Comparison of ENCODE assay signal across 14 cellular contexts in the genomic region with DNA sequence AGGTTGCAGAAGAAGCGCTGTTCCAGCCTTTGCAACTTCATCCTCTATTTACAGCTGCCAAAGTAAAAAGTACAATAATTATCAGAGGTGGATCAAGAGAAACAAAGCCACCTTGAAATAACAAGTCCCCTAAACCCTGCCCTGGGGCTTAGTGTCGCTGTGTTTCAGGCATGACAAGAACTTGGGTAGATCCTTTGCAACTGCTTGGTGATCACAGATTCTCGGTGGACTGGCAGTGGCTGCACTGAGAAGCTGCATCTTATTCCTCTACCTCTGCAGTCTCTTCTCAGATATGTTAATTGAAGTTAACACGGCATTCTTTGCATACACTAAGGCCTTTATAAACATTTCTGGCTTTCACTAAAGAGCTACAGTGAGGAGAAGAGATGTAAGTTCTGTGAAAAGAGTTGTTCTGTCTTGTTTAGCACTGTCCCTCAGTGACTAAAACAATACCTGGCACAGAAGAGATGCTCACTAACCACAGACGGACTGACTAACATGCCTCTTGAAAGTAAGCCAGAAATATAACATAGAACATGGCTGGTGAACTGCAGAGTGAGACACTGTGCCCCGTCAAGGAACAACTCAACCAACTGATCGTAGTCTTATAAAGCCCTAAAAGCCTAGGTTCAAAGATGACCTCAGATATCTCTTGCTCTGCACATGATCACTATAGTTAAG.
A peak's percentile ranks its signal among the peaks of the same experiment; 100 is the strongest.
DNase-seq lines count a peak whose midpoint lies in the region; ATAC-seq, FAIRE-seq and TF ChIP-seq lines count a peak whose summit lies in the region.
"Had no signal": no experiment of that assay in that cellular context is flagged by ENCODE, and none has a peak within 500 bp of the region (broad histone marks: within the 10 kb centered on the region; RNA-seq: fewer than 3 reads in every experiment).

No MANE protein-coding gene starts in this region.

- no peak for FAIRE-seq in astrocyte (lab: Jason Lieb, UNC)
- FAIRE-seq: A549 had no signal

- H2AFZ ChIP-seq in astrocyte (ENCODE audit: low read depth, low read length): no peak overlapping the region

- no peak for ATAC-seq in GM21529 (IDR thresholded peaks at IDR 0.05; ENCODE audit: unreplicated experiment)

- no peaks in the 10 kb centered on the region for H3K79me2 ChIP-seq in astrocyte (ENCODE audit: insufficient read depth, low read length)

- no peak overlapping the region for H3K4me3 ChIP-seq in astrocyte (ENCODE audit: insufficient read depth, low read depth, low read length)
- H3K4me3 ChIP-seq: A549 had no signal

- no peak for TF ChIP-seq CTCF in HFFc6 (IDR thresholded peaks at IDR 0.05)
- no peak for TF ChIP-seq CTCF in astrocyte (IDR thresholded peaks at IDR 0.05; ENCODE audit: insufficient read depth, low read depth, low read length)
- no peak for TF ChIP-seq CTCF in mesothelial cell of epicardium (IDR thresholded peaks at IDR 0.05; ENCODE audit: unreplicated experiment)

- H3K27ac ChIP-seq in astrocyte (ENCODE audit: low read depth, low read length): no peak overlapping the region
- H3K27ac ChIP-seq: A549, VCaP had no signal

- peaks cover 12% of the 10 kb centered on the region for H4K20me1 ChIP-seq in astrocyte (ENCODE audit: insufficient read depth, low read length)

- H3K27me3 Mint-ChIP-seq in HFFc6 (ENCODE audit: insufficient read depth) (no peaks in the 10 kb centered on the region), astrocyte (ENCODE audit: low read depth, unreplicated experiment) (no peaks in the 10 kb centered on the region), mesothelial cell of epicardium (ENCODE audit: low read depth) (no peaks in the 10 kb centered on the region)
- H3K27me3 Mint-ChIP-seq: activated naive CD4-positive, alpha-beta T cell treated with anti-CD3 and anti-CD28 coated beads, Interleukin-2, amount 50 U/mL, for 24 hours had no signal

- H3K27me3 ChIP-seq in astrocyte (ENCODE audit: insufficient read depth, low read length): no peaks in the 10 kb centered on the region

- peak overlapping the region; percentile 25 for H3K4me2 ChIP-seq in astrocyte (ENCODE audit: low read length)

- H3K4me1 ChIP-seq in astrocyte (ENCODE audit: insufficient read depth, low read length): peaks cover 2% of the 10 kb centered on the region

- H3K9me3 Mint-ChIP-seq in HFFc6 (no peaks in the 10 kb centered on the region), astrocyte (ENCODE audit: unreplicated experiment) (no peaks in the 10 kb centered on the region), mesothelial cell of epicardium (no peaks in the 10 kb centered on the region)
- H3K9me3 Mint-ChIP-seq: activated naive CD4-positive, alpha-beta T cell treated with anti-CD3 and anti-CD28 coated beads, Interleukin-2, amount 50 U/mL, for 24 hours had no signal

- no peak overlapping the region for H3K4me3 Mint-ChIP-seq in HFFc6
- no peak overlapping the region for H3K4me3 Mint-ChIP-seq in astrocyte (ENCODE audit: unreplicated experiment)
- no peak overlapping the region for H3K4me3 Mint-ChIP-seq in mesothelial cell of epicardium
- H3K4me3 Mint-ChIP-seq: activated naive CD4-positive, alpha-beta T cell treated with anti-CD3 and anti-CD28 coated beads, Interleukin-2, amount 50 U/mL, for 24 hours had no signal

- H3K36me3 Mint-ChIP-seq in HFFc6 (ENCODE audit: low read depth) (no peaks in the 10 kb centered on the region), astrocyte (ENCODE audit: low read depth, unreplicated experiment) (no peaks in the 10 kb centered on the region), mesothelial cell of epicardium (no peaks in the 10 kb centered on the region)

- no peaks in the 10 kb centered on the region for H3K36me3 ChIP-seq in astrocyte (ENCODE audit: insufficient read depth, low read length)

- DNase-seq in activated CD4-positive, alpha-beta T cell treated with anti-CD3 and anti-CD28 coated beads for 48 hours: peak; percentile 11
- DNase-seq in activated CD4-positive, alpha-beta T cell treated with anti-CD3 and anti-CD28 coated beads for 4 hours: no peak
- DNase-seq in HFFc6: peak; percentile 8
- peak; percentile 61 for DNase-seq in astrocyte (ENCODE audit: low read depth)
- DNase-seq in mesothelial cell of epicardium (ENCODE audit: low spot score in 2 of 2, unreplicated experiment in 2 of 2): no peak
- no peak for DNase-seq in OCI-M2 (lab: John Stamatoyannopoulos, UW; ENCODE audit: unreplicated experiment)
- no peak for DNase-seq in MV-4-11 (lab: John Stamatoyannopoulos, UW)
- DNase-seq: DMS 273 treated with DMSO at 0.1 percent for 48 hours, Kasumi-1, NCI-H345 had no signal

- H3K27ac Mint-ChIP-seq in HFFc6 (no peak overlapping the region), astrocyte (ENCODE audit: unreplicated experiment) (no peak overlapping the region), mesothelial cell of epicardium (peak overlapping the region; percentile 94)

- no peak overlapping the region for H3K9ac ChIP-seq in astrocyte (ENCODE audit: low read length)

- H3K4me1 Mint-ChIP-seq in HFFc6 (ENCODE audit: low read depth): peaks cover 29% of the 10 kb centered on the region
- peaks cover 23% of the 10 kb centered on the region for H3K4me1 Mint-ChIP-seq in astrocyte (ENCODE audit: low read depth, unreplicated experiment)
- H3K4me1 Mint-ChIP-seq in mesothelial cell of epicardium: peaks cover 64% of the 10 kb centered on the region

- no peaks in the 10 kb centered on the region for H3K9me3 ChIP-seq in astrocyte (ENCODE audit: insufficient read depth, low read depth, low read length)
- H3K9me3 ChIP-seq: A549 had no signal

Comparison
In these comparisons a context has a peak if more than half of its experiments do, and no peak if none do; other contexts are left out.
1. DNase-seq: peak in activated CD4-positive, alpha-beta T cell treated with anti-CD3 and anti-CD28 coated beads for 48 hours (single experiment), HFFc6 (single experiment) and astrocyte (single experiment); none in activated CD4-positive, alpha-beta T cell treated with anti-CD3 and anti-CD28 coated beads for 4 hours (0 of 2), mesothelial cell of epicardium (0 of 2), OCI-M2 (single experiment) and MV-4-11 (single experiment).